29 cellular contexts compared by ENCODE assay signal in genomic region chr1:54234284-54234683, GRCh38.
"Had no signal": no experiment of that assay in that cellular context is flagged by ENCODE, and none has a peak within 500 bp of the region (broad histone marks: within the 10 kb centered on the region; RNA-seq: fewer than 3 reads in every experiment).

No MANE protein-coding gene starts in this region.

- H3K9me3 ChIP-seq: heart left ventricle had no signal

- H3K4me1 Mint-ChIP-seq: activated B cell treated with CpG ODN at 0.5 μM for 24 hours had no signal

- H3K4me3 Mint-ChIP-seq: activated B cell treated with CpG ODN at 0.5 μM for 24 hours; activated CD8-positive, alpha-beta T cell treated with anti-CD3 and anti-CD28 coated beads for 36 hours; activated naive CD8-positive, alpha-beta T cell; activated T-cell treated with anti-CD3 and anti-CD28 coated beads, Interleukin-2, amount 50 U/mL, for 4 hours; activated T-helper 17 cell treated with anti-CD3 and anti-CD28 coated beads, Interleukin-2, amount 50 U/mL, for 72 hours; central memory CD8-positive, alpha-beta T cell; T-helper 1 cell treated with Interleukin-12 subunit alpha and Interleukin-12 subunit beta and Interleukin-4 antibody, amounts not matched to agents 30 μg/mL and 1 μg/mL, for 36 hours; T-helper 2 cell treated with Interferon-gamma antibody and Interleukin-4, amounts not matched to agents 5 μg/mL and 100 μg/mL, for 36 hours had no signal

- DNase-seq: activated B cell treated with CpG ODN at 0.5 μM for 24 hours; activated CD4-positive, alpha-beta T cell treated with anti-CD3 and anti-CD28 coated beads for 48 hours; activated CD4-positive, alpha-beta T cell treated with anti-CD3 and anti-CD28 coated beads, Interleukin-2, amount 50 U/mL, for 1 hour; activated CD4-positive, alpha-beta T cell treated with anti-CD3 and anti-CD28 coated beads, Interleukin-2, amount 50 U/mL, for 48 hours; activated CD8-positive, alpha-beta memory T cell treated with anti-CD3 and anti-CD28 coated beads for 24 hours; activated CD8-positive, alpha-beta T cell treated with anti-CD3 and anti-CD28 coated beads for 36 hours; activated effector memory CD4-positive, alpha-beta T cell treated with Interleukin-2 at 50 U/mL for 16 hours; activated gamma-delta T cell treated with Interleukin-2 at 50 U/mL for 16 hours; activated naive CD4-positive, alpha-beta T cell treated with anti-CD3 and anti-CD28 coated beads, Interleukin-2, amount 50 U/mL, for 16 hours; activated naive CD4-positive, alpha-beta T cell treated with Interleukin-2 at 50 U/mL for 16 hours; activated T-cell treated with anti-CD3 and anti-CD28 coated beads, Interleukin-2, amount 50 U/mL, for 4 hours; amniotic stem cell; anterior cingulate cortex; brain microvascular endothelial cell; effector CD8-positive, alpha-beta T cell; foreskin fibroblast; heart left ventricle; hypothalamus; T1000 had no signal

- H3K27ac Mint-ChIP-seq: activated B cell treated with CpG ODN at 0.5 μM for 24 hours; activated CD8-positive, alpha-beta T cell treated with anti-CD3 and anti-CD28 coated beads for 36 hours; activated T-helper 17 cell treated with anti-CD3 and anti-CD28 coated beads, Interleukin-2, amount 50 U/mL, for 72 hours; T-helper 1 cell treated with Interleukin-12 subunit alpha and Interleukin-12 subunit beta and Interleukin-4 antibody, amounts not matched to agents 30 μg/mL and 1 μg/mL, for 36 hours had no signal

- FAIRE-seq: astrocyte, bronchial epithelial cell, frontal cortex had no signal

- H3K27me3 ChIP-seq: brain microvascular endothelial cell, heart left ventricle had no signal

- ATAC-seq: activated CD4-positive, CD25-positive, alpha-beta regulatory T cell treated with anti-CD3 and anti-CD28 coated beads, Interleukin-2, amount 50 U/mL, for 24 hours; activated CD8-positive, alpha-beta T cell treated with anti-CD3 and anti-CD28 coated beads for 36 hours; activated T-cell treated with anti-CD3 and anti-CD28 coated beads, Interleukin-2, amount 50 U/mL, for 4 hours; activated T-helper 17 cell treated with anti-CD3 and anti-CD28 coated beads, Interleukin-2, amount 50 U/mL, for 72 hours; esophagus mucosa; heart left ventricle had no signal

- H3K27ac ChIP-seq: brain microvascular endothelial cell, heart left ventricle had no signal

- H3K27me3 Mint-ChIP-seq: activated B cell treated with CpG ODN at 0.5 μM for 24 hours; activated CD8-positive, alpha-beta T cell treated with anti-CD3 and anti-CD28 coated beads for 36 hours; activated naive CD8-positive, alpha-beta T cell; activated T-helper 17 cell treated with anti-CD3 and anti-CD28 coated beads, Interleukin-2, amount 50 U/mL, for 72 hours; central memory CD8-positive, alpha-beta T cell had no signal

- H3K4me3 ChIP-seq: heart left ventricle had no signal

- H3K9me3 Mint-ChIP-seq: activated B cell treated with CpG ODN at 0.5 μM for 24 hours; activated CD8-positive, alpha-beta T cell treated with anti-CD3 and anti-CD28 coated beads for 36 hours; activated T-cell treated with anti-CD3 and anti-CD28 coated beads, Interleukin-2, amount 50 U/mL, for 4 hours; activated T-helper 17 cell treated with anti-CD3 and anti-CD28 coated beads, Interleukin-2, amount 50 U/mL, for 72 hours; central memory CD8-positive, alpha-beta T cell; T-helper 1 cell treated with Interleukin-12 subunit alpha and Interleukin-12 subunit beta and Interleukin-4 antibody, amounts not matched to agents 30 μg/mL and 1 μg/mL, for 36 hours; T-helper 2 cell treated with Interferon-gamma antibody and Interleukin-4, amounts not matched to agents 5 μg/mL and 100 μg/mL, for 36 hours had no signal
